8 cellular contexts compared by ENCODE assay signal in genomic region chr22:31490496-31490925, GRCh38. TPM values are rescaled to one million over a fixed set of nuclear protein-coding genes. Genes with fewer than 3 reads are reported as not detected.
DNase-seq lines count a peak whose midpoint lies in the region; TF ChIP-seq lines count a peak whose summit lies in the region.

No MANE protein-coding gene starts in this region.

- H3K4me3 Mint-ChIP-seq in HFFc6: peak overlapping the region; percentile 97
- peak overlapping the region; percentile 90 for H3K4me3 Mint-ChIP-seq in activated CD4-positive, alpha-beta T cell treated with anti-CD3 and anti-CD28 coated beads, Interleukin-2, amount 10 ng/mL, durations not matched to agents 7 days and 5 days

- TF ChIP-seq CTCF in HFFc6 (IDR thresholded peaks at IDR 0.05) (0 out of 2 replicates have a peak, but pooled peaks have one; percentile 15), NB4 (IDR thresholded peaks at IDR 0.05; ENCODE audit: low read depth, low read length) (no peak), lower leg skin (IDR thresholded peaks at IDR 0.05) (no peak)

- CTCF ChIA-PET in activated CD4-positive, alpha-beta T cell treated with anti-CD3 and anti-CD28 coated beads, Interleukin-2, amount 10 ng/mL, durations not matched to agents 7 days and 5 days (lab: Charles Lee): interaction anchor here (0.6 to 1.3 kb wide), 3 partner anchors 13 to 47 kb away, joined by 3 to 6 read pairs (median 5); no protein-coding TSS in a partner anchor

- 0% methylated on average over 15 of the region's 15 CpGs for WGBS in lower leg skin, 2 donors

- intact Hi-C loops in lower leg skin (cut with DNase I; ENCODE audit: low total_unique reads): loop anchor here (10.0 kb wide), 1 partner anchor 146 kb away; the partner anchor contains the start of gene PATZ1

- H3K27ac Mint-ChIP-seq in HFFc6: peak overlapping the region; percentile 98
- H3K27ac Mint-ChIP-seq in activated CD4-positive, alpha-beta T cell treated with anti-CD3 and anti-CD28 coated beads, Interleukin-2, amount 10 ng/mL, durations not matched to agents 7 days and 5 days: peak overlapping the region; percentile 99

- H3K36me3 Mint-ChIP-seq in HFFc6 (ENCODE audit: low read depth): peaks cover under 1% of the 10 kb centered on the region; the same call in 1 of the 2 replicates
- peaks cover 16% of the 10 kb centered on the region for H3K36me3 Mint-ChIP-seq in activated CD4-positive, alpha-beta T cell treated with anti-CD3 and anti-CD28 coated beads, Interleukin-2, amount 10 ng/mL, durations not matched to agents 7 days and 5 days (ENCODE audit: low read depth)

- DNase-seq in NCI-H146 (lab: John Stamatoyannopoulos, UW): peak; percentile 30
- DNase-seq in NCI-H146 treated with DMSO at 0.1 percent for 48 hours (lab: John Stamatoyannopoulos, UW; ENCODE audit: unreplicated experiment): no peak
- DNase-seq in HFFc6: peak; percentile 69
- peak; percentile 98 for DNase-seq in NB4 (ENCODE audit: low read depth)
- peak; percentile 67 for DNase-seq in activated CD4-positive, alpha-beta T cell treated with anti-CD3 and anti-CD28 coated beads, Interleukin-2, amount 10 ng/mL, durations not matched to agents 7 days and 5 days
- DNase-seq in lower leg skin (ENCODE audit: low spot score in 2 of 2): peak; percentile 52 to 88
- DNase-seq in stimulated activated CD8-positive, alpha-beta memory T cell treated with anti-CD3 and anti-CD28 coated beads, Interleukin-12 subunit alpha, Interleukin-12 subunit beta, amount 100 ng/mL, for 24 hours (ENCODE audit: extremely low read depth): peak; percentile 16

- H3K9me3 ChIP-seq in duodenal mucosa (ENCODE audit: control insufficient read depth in 1 of 2, low read length in 2 of 2): no peaks in the 10 kb centered on the region

- H3K27me3 Mint-ChIP-seq in HFFc6 (ENCODE audit: insufficient read depth): peaks cover 1% of the 10 kb centered on the region; the same call in 1 of the 2 replicates
- no peaks in the 10 kb centered on the region for H3K27me3 Mint-ChIP-seq in activated CD4-positive, alpha-beta T cell treated with anti-CD3 and anti-CD28 coated beads, Interleukin-2, amount 10 ng/mL, durations not matched to agents 7 days and 5 days

- H3K4me1 ChIP-seq in duodenal mucosa (ENCODE audit: control insufficient read depth in 1 of 2, insufficient read depth in 2 of 2, low read length in 2 of 2): peaks cover 21 to 27% of the 10 kb centered on the region in 2 donors

- POLR2A ChIA-PET in activated CD4-positive, alpha-beta T cell treated with anti-CD3 and anti-CD28 coated beads, Interleukin-2, amount 10 ng/mL, durations not matched to agents 7 days and 5 days (lab: Charles Lee): no interaction called here

- no peaks in the 10 kb centered on the region for H3K27me3 ChIP-seq in duodenal mucosa (ENCODE audit: control insufficient read depth in 1 of 2, insufficient read depth in 2 of 2, low read length in 2 of 2)

- H3K36me3 ChIP-seq in duodenal mucosa (ENCODE audit: control insufficient read depth in 1 of 2, insufficient read depth in 2 of 2, low read length in 2 of 2): peaks cover 3 to 6% of the 10 kb centered on the region in 2 donors

- peaks cover 31% of the 10 kb centered on the region for H3K4me1 Mint-ChIP-seq in HFFc6 (ENCODE audit: low read depth)
- H3K4me1 Mint-ChIP-seq in activated CD4-positive, alpha-beta T cell treated with anti-CD3 and anti-CD28 coated beads, Interleukin-2, amount 10 ng/mL, durations not matched to agents 7 days and 5 days: peaks cover 46% of the 10 kb centered on the region

- H3K9me3 Mint-ChIP-seq in HFFc6: no peaks in the 10 kb centered on the region
- H3K9me3 Mint-ChIP-seq in activated CD4-positive, alpha-beta T cell treated with anti-CD3 and anti-CD28 coated beads, Interleukin-2, amount 10 ng/mL, durations not matched to agents 7 days and 5 days: no peaks in the 10 kb centered on the region

- peak overlapping the region; percentile 98 for H3K4me3 ChIP-seq in NB4 (ENCODE audit: low read depth, low read length)
- H3K4me3 ChIP-seq in duodenal mucosa (ENCODE audit: low read depth in 1 of 2, low read length in 2 of 2): peak overlapping the region; percentile 87 to 98
- H3K4me3 ChIP-seq in lower leg skin (ENCODE audit: low read depth, poor library complexity, severe bottlenecking): peak overlapping the region; percentile 86

- peak overlapping the region; percentile 78 to 80 for H3K9ac ChIP-seq in duodenal mucosa (ENCODE audit: low read depth in 1 of 2, low read length in 2 of 2)

- TF ChIP-seq POLR2A in NB4 (IDR thresholded peaks at IDR 0.05; ENCODE audit: extremely low read depth, insufficient read length) (no peak), lower leg skin (IDR thresholded peaks at IDR 0.05) (no peak)

- peak overlapping the region; percentile 95 for H3K27ac ChIP-seq in duodenal mucosa (ENCODE audit: low read depth, low read length)

RNA-seq across cellular contexts. Expression of gene EIF4ENIF1, which starts 0.9 kb away (rescaled TPM):
- total RNA-seq in HFFc6 (2021; fragmentation: NEBNext Ultra II Directional; extraction: Animal tissue kit (Norgen Biotek cat#: 25700)): 10 to 100 TPM; 23.7 to 27.3 (median 25.5) TPM
- total RNA-seq in activated CD4-positive, alpha-beta T cell treated with anti-CD3 and anti-CD28 coated beads, Interleukin-2, amount 10 ng/mL, durations not matched to agents 7 days and 5 days: 10 to 100 TPM; 34.5 to 41.5 TPM
- 10 to 100 TPM; 14.7 to 20.8 (median 16.9) TPM for total RNA-seq in lower leg skin

RNA-seq across cellular contexts. Expression of gene SFI1, which starts 5.8 kb away (rescaled TPM):
- 10 to 100 TPM in 5 of 6 experiments, 1 to 10 TPM in 1; 8.3 to 12.1 (median 11.3) TPM for total RNA-seq in HFFc6 (2021; fragmentation: NEBNext Ultra II Directional; extraction: Animal tissue kit (Norgen Biotek cat#: 25700))
- 100 to 1,000 TPM; 174 to 183 TPM for total RNA-seq in activated CD4-positive, alpha-beta T cell treated with anti-CD3 and anti-CD28 coated beads, Interleukin-2, amount 10 ng/mL, durations not matched to agents 7 days and 5 days
- 10 to 100 TPM; 24.2 to 66.4 (median 32.2) TPM for total RNA-seq in lower leg skin
